Comparison of ENCODE assay signal across 14 cellular contexts in genomic region chr22:37295213-37295886, GRCh38. TPM values are rescaled to one million over a fixed set of nuclear protein-coding genes. Genes with fewer than 3 reads are reported as not detected.
DNase-seq lines count a peak whose midpoint lies in the region; ATAC-seq and TF ChIP-seq lines count a peak whose summit lies in the region.
"Had no signal": no experiment of that assay in that cellular context is flagged by ENCODE, and none has a peak within 500 bp of the region (broad histone marks: within the 10 kb centered on the region; RNA-seq: fewer than 3 reads in every experiment).

No MANE protein-coding gene starts in this region.

- peaks cover 49% of the 10 kb centered on the region for H3K36me3 Mint-ChIP-seq in CD4-positive, CD25-positive, alpha-beta regulatory T cell
- H3K36me3 Mint-ChIP-seq in activated CD4-positive, alpha-beta memory T cell treated with anti-CD3 and anti-CD28 coated beads, Interleukin-2, amount 10 ng/mL, durations not matched to agents 7 days and 5 days (ENCODE audit: low read depth), result peaks cover 89% of the 10 kb centered on the region

- H3K27me3 ChIP-seq in CD4-positive, CD25-positive, alpha-beta regulatory T cell (ENCODE audit: control insufficient read depth, insufficient read depth, low read length), result no peaks in the 10 kb centered on the region
- H3K27me3 ChIP-seq in DOHH2 (ENCODE audit: control insufficient read depth, low read length), result no peaks in the 10 kb centered on the region

- no peak overlapping the region for H3K4me3 Mint-ChIP-seq in CD4-positive, CD25-positive, alpha-beta regulatory T cell
- H3K4me3 Mint-ChIP-seq in activated CD4-positive, alpha-beta memory T cell treated with anti-CD3 and anti-CD28 coated beads, Interleukin-2, amount 10 ng/mL, durations not matched to agents 7 days and 5 days, result no peak overlapping the region

- H3K4me2 ChIP-seq in DOHH2 (ENCODE audit: low read length), result peak overlapping the region; percentile 34; the same call in 1 of the 2 replicates

- no peak overlapping the region for H3K4me3 ChIP-seq in CD4-positive, CD25-positive, alpha-beta regulatory T cell (ENCODE audit: low read depth, low read length)
- H3K4me3 ChIP-seq in DOHH2 (ENCODE audit: low read length), result no peak overlapping the region
- H3K4me3 ChIP-seq in mucosa of descending colon, result no peak overlapping the region

- no peaks in the 10 kb centered on the region for H3F3A ChIP-seq in DOHH2 (ENCODE audit: control insufficient read depth, insufficient read depth)

- H3K36me3 ChIP-seq in CD4-positive, CD25-positive, alpha-beta regulatory T cell (ENCODE audit: control insufficient read depth, insufficient read depth, low read length), result peaks cover 80% of the 10 kb centered on the region
- H3K36me3 ChIP-seq in DOHH2 (ENCODE audit: control insufficient read depth, low read length) (peaks cover 82% of the 10 kb centered on the region), mucosa of descending colon (ENCODE audit: low read depth) (no peaks in the 10 kb centered on the region)

- no peaks in the 10 kb centered on the region for H3K9me3 Mint-ChIP-seq in CD4-positive, CD25-positive, alpha-beta regulatory T cell
- H3K9me3 Mint-ChIP-seq in activated CD4-positive, alpha-beta memory T cell treated with anti-CD3 and anti-CD28 coated beads, Interleukin-2, amount 10 ng/mL, durations not matched to agents 7 days and 5 days, result no peaks in the 10 kb centered on the region

- peaks cover 18% of the 10 kb centered on the region for H3K4me1 ChIP-seq in CD4-positive, CD25-positive, alpha-beta regulatory T cell (ENCODE audit: control insufficient read depth, insufficient read depth, low read length, poor library complexity, severe bottlenecking)
- peaks cover 44% of the 10 kb centered on the region for H3K4me1 ChIP-seq in DOHH2 (ENCODE audit: control insufficient read depth, low read length)
- H3K4me1 ChIP-seq in mucosa of descending colon (ENCODE audit: low read depth), result no peaks in the 10 kb centered on the region

- no peaks in the 10 kb centered on the region for H3K9me3 ChIP-seq in CD4-positive, CD25-positive, alpha-beta regulatory T cell (ENCODE audit: control insufficient read depth in 2 of 2, low read length in 2 of 2)
- H3K9me3 ChIP-seq in DOHH2 (ENCODE audit: control insufficient read depth, insufficient read depth, low read length) (no peaks in the 10 kb centered on the region), mucosa of descending colon (no peaks in the 10 kb centered on the region)

- peaks cover 14% of the 10 kb centered on the region for H3K79me2 ChIP-seq in DOHH2 (ENCODE audit: control insufficient read depth, low read length)

- DNase-seq in CD4-positive, CD25-positive, alpha-beta regulatory T cell, result peak in 1 of 3 donors; percentile 51
- DNase-seq in activated CD4-positive, alpha-beta memory T cell treated with anti-CD3 and anti-CD28 coated beads, Interleukin-2, amount 10 ng/mL, durations not matched to agents 7 days and 5 days, result no peak
- DNase-seq in mucosa of descending colon, result no peak
- no peak for DNase-seq in middle frontal gyrus (ENCODE audit: extremely low spot score, low spot score)
- DNase-seq in NCI-H446 treated with DMSO at 0.1 percent for 48 hours (lab: John Stamatoyannopoulos, UW), result no peak
- DNase-seq: activated gamma-delta T cell treated with Interleukin-2 at 50 U/mL for 16 hours, hippocampal formation, NCI-H187, NCI-H526 had no signal

- POLR2A ChIA-PET in activated CD4-positive, alpha-beta memory T cell treated with anti-CD3 and anti-CD28 coated beads, Interleukin-2, amount 10 ng/mL, durations not matched to agents 7 days and 5 days (lab: Charles Lee), result interaction anchor here (1.0 to 8.2 kb wide), 3 partner anchors 11 to 28 kb away, joined by 5 to 80 read pairs (median 13); partner anchors contain the start of gene CYTH4

- peak overlapping the region; percentile 75 to 85 (median 77) for H3K27ac Mint-ChIP-seq in CD4-positive, CD25-positive, alpha-beta regulatory T cell
- H3K27ac Mint-ChIP-seq in activated CD4-positive, alpha-beta memory T cell treated with anti-CD3 and anti-CD28 coated beads, Interleukin-2, amount 10 ng/mL, durations not matched to agents 7 days and 5 days, result peak overlapping the region; percentile 32
- H3K27ac Mint-ChIP-seq: progenitor cell of endocrine pancreas had no signal

- TF ChIP-seq CTCF in DOHH2 (IDR thresholded peaks at IDR 0.05; ENCODE audit: low read depth, low read length, poor library complexity, severe bottlenecking), result no peak
- TF ChIP-seq CTCF in mucosa of descending colon (IDR thresholded peaks at IDR 0.05), result no peak

- H3K27ac ChIP-seq in CD4-positive, CD25-positive, alpha-beta regulatory T cell (ENCODE audit: insufficient read depth, low read length, poor library complexity, severe bottlenecking), result peak overlapping the region; percentile 2
- peak overlapping the region; percentile 25 for H3K27ac ChIP-seq in DOHH2 (ENCODE audit: low read depth, low read length)

- CTCF ChIA-PET in activated CD4-positive, alpha-beta memory T cell treated with anti-CD3 and anti-CD28 coated beads, Interleukin-2, amount 10 ng/mL, durations not matched to agents 7 days and 5 days (lab: Charles Lee), result no interaction called here

- H3K9me2 ChIP-seq in DOHH2 (replicated peaks; ENCODE audit: control insufficient read depth, low read length), result no peaks in the 10 kb centered on the region

- intact Hi-C loops in mucosa of descending colon (cut with DNase I, micrococcal nuclease), result no loop called here

- no peak for ATAC-seq in CD4-positive, CD25-positive, alpha-beta regulatory T cell (ENCODE audit: low read depth in 2 of 2)
- ATAC-seq in mucosa of descending colon, result peak; percentile 33
- no peak for ATAC-seq in HG03045 (IDR thresholded peaks at IDR 0.05; ENCODE audit: unreplicated experiment)

- H3K27me3 Mint-ChIP-seq in CD4-positive, CD25-positive, alpha-beta regulatory T cell, result no peaks in the 10 kb centered on the region
- no peaks in the 10 kb centered on the region for H3K27me3 Mint-ChIP-seq in activated CD4-positive, alpha-beta memory T cell treated with anti-CD3 and anti-CD28 coated beads, Interleukin-2, amount 10 ng/mL, durations not matched to agents 7 days and 5 days

- peaks cover 1 to 76% (median 37%) of the 10 kb centered on the region in 4 donors for H3K4me1 Mint-ChIP-seq in CD4-positive, CD25-positive, alpha-beta regulatory T cell
- peaks cover 78% of the 10 kb centered on the region for H3K4me1 Mint-ChIP-seq in activated CD4-positive, alpha-beta memory T cell treated with anti-CD3 and anti-CD28 coated beads, Interleukin-2, amount 10 ng/mL, durations not matched to agents 7 days and 5 days

- no peaks in the 10 kb centered on the region for H4K20me1 ChIP-seq in DOHH2 (ENCODE audit: control insufficient read depth, insufficient read depth, low read depth, low read length)

RNA-seq across cellular contexts. Expression of gene CYTH4, which starts 13.0 kb away (rescaled TPM):
- 153 TPM for total RNA-seq in CD4-positive, CD25-positive, alpha-beta regulatory T cell
- polyA plus RNA-seq in CD4-positive, CD25-positive, alpha-beta regulatory T cell, result 10 to 100 TPM; 47.4 to 56.9 (median 48.9) TPM
- 100 to 1,000 TPM; 114 to 126 TPM for total RNA-seq in activated CD4-positive, alpha-beta memory T cell treated with anti-CD3 and anti-CD28 coated beads, Interleukin-2, amount 10 ng/mL, durations not matched to agents 7 days and 5 days
- total RNA-seq in mucosa of descending colon, result 10 to 100 TPM in 2 of 3 donors, 1 to 10 TPM in 1; 8.7 to 13.3 (median 11.6) TPM
- total RNA-seq: LHCN-M2, progenitor cell of endocrine pancreas had no signal
- polyA plus RNA-seq: fibroblast of lung had no signal

RNA-seq across cellular contexts. Expression of gene RAC2, which starts 51.3 kb away (rescaled TPM):
- total RNA-seq in CD4-positive, CD25-positive, alpha-beta regulatory T cell, result 537 TPM
- polyA plus RNA-seq in CD4-positive, CD25-positive, alpha-beta regulatory T cell, result 1,000 to 10,000 TPM in 2 of 4 donors, 100 to 1,000 TPM in 2; 861 to 1,162 (median 988) TPM
- total RNA-seq in activated CD4-positive, alpha-beta memory T cell treated with anti-CD3 and anti-CD28 coated beads, Interleukin-2, amount 10 ng/mL, durations not matched to agents 7 days and 5 days, result 1,000 to 10,000 TPM in 1 of 2 experiments, 100 to 1,000 TPM in 1; 984 to 1,005 TPM
- total RNA-seq in mucosa of descending colon, result 10 to 100 TPM; 15.3 to 26.8 (median 16.4) TPM

Comparison
In these comparisons a context has a peak if more than half of its experiments do, and no peak if none do; other contexts are left out.
1. RNA of gene CYTH4, which starts 13.0 kb away (total RNA-seq): 153 TPM in CD4-positive, CD25-positive, alpha-beta regulatory T cell (single experiment) and 114 to 126 TPM in activated CD4-positive, alpha-beta memory T cell treated with anti-CD3 and anti-CD28 coated beads, Interleukin-2, amount 10 ng/mL, durations not matched to agents 7 days and 5 days; 8.7 to 13.3 TPM in mucosa of descending colon; every median in the first group is over 4 times any median in the second.
2. RNA of gene RAC2, which starts 51.3 kb away (total RNA-seq): 984 to 1,005 TPM in activated CD4-positive, alpha-beta memory T cell treated with anti-CD3 and anti-CD28 coated beads, Interleukin-2, amount 10 ng/mL, durations not matched to agents 7 days and 5 days and 537 TPM in CD4-positive, CD25-positive, alpha-beta regulatory T cell (single experiment); 15.3 to 26.8 TPM in mucosa of descending colon; every median in the first group is over 10 times any median in the second.